1 cellular context compared by ENCODE assay signal in genomic region chr9:93132946-93133640, GRCh38.
TF ChIP-seq lines count a peak whose summit lies in the region.

No MANE protein-coding gene starts in this region.

TF ChIP-seq in HCT116, 20 proteins besides CTCF, POLR2A, EP300 and RAD21 (continued from another document):
- TF ChIP-seq, protein P1, sequence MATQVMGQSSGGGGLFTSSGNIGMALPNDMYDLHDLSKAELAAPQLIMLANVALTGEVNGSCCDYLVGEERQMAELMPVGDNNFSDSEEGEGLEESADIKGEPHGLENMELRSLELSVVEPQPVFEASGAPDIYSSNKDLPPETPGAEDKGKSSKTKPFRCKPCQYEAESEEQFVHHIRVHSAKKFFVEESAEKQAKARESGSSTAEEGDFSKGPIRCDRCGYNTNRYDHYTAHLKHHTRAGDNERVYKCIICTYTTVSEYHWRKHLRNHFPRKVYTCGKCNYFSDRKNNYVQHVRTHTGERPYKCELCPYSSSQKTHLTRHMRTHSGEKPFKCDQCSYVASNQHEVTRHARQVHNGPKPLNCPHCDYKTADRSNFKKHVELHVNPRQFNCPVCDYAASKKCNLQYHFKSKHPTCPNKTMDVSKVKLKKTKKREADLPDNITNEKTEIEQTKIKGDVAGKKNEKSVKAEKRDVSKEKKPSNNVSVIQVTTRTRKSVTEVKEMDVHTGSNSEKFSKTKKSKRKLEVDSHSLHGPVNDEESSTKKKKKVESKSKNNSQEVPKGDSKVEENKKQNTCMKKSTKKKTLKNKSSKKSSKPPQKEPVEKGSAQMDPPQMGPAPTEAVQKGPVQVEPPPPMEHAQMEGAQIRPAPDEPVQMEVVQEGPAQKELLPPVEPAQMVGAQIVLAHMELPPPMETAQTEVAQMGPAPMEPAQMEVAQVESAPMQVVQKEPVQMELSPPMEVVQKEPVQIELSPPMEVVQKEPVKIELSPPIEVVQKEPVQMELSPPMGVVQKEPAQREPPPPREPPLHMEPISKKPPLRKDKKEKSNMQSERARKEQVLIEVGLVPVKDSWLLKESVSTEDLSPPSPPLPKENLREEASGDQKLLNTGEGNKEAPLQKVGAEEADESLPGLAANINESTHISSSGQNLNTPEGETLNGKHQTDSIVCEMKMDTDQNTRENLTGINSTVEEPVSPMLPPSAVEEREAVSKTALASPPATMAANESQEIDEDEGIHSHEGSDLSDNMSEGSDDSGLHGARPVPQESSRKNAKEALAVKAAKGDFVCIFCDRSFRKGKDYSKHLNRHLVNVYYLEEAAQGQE (IDR thresholded peaks at IDR 0.05; ENCODE audit: low read depth): no peak
- TF ChIP-seq EZH2 (IDR thresholded peaks at IDR 0.05) (no peak), EZH2phosphoT487 (IDR thresholded peaks at IDR 0.05; ENCODE audit: borderline replicate concordance) (no peak), JUND (IDR thresholded peaks at IDR 0.05) (no peak), TCF7L2 (IDR thresholded peaks at IDR 0.05; ENCODE audit: borderline replicate concordance, extremely low read depth, insufficient read depth, insufficient read length) (no peak), CEBPB (IDR thresholded peaks at IDR 0.05; ENCODE audit: low read depth) (no peak)
